1 cellular context compared by ENCODE assay signal in genomic region chr1:156924478-156925153, GRCh38.
A peak's percentile ranks its signal among the peaks of the same experiment; 100 is the strongest.
TF ChIP-seq lines count a peak whose summit lies in the region.

No MANE protein-coding gene starts in this region.

TF ChIP-seq in GM12878, 131 proteins besides CTCF, POLR2A, EP300 and RAD21:
- peak; percentile 11 for TF ChIP-seq SUZ12 (IDR thresholded peaks at IDR 0.05; ENCODE audit: unreplicated experiment)
- TF ChIP-seq HCFC1 (IDR thresholded peaks at IDR 0.05; ENCODE audit: low read length) = no peak
- no peak for TF ChIP-seq SMAD1 (IDR thresholded peaks at IDR 0.05; ENCODE audit: low read depth, partially characterized antibody)
TF ChIP-seq in GM12878: peak in this region for 1.
